Comparison of ENCODE assay signal across 13 cellular contexts in the genomic region with DNA sequence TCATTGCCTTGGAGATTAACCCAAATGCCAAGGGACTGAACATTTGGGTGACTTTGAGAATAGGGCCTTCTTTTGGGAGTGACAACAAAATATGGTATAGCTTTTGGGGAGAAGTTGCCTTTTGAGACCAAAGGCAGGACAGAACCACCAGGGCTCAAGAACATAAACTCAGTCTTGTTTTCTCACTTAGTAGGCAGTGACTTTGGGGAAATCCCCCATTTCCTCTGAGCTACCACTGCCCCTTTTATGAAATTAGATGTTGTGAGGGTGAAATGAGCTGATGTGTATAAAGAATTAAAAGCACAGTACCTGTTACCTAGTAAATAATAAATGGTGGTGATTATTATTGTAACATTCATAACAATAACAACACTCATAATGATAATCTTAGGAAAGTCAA. TPM values are rescaled to one million over a fixed set of nuclear protein-coding genes. Genes with fewer than 3 reads are reported as not detected.
DNase-seq lines count a peak whose midpoint lies in the region; ATAC-seq and TF ChIP-seq lines count a peak whose summit lies in the region.
"Had no signal": no experiment of that assay in that cellular context is flagged by ENCODE, and none has a peak within 500 bp of the region (broad histone marks: within the 10 kb centered on the region; RNA-seq: fewer than 3 reads in every experiment).

No MANE protein-coding gene starts in this region.

- POLR2A ChIA-PET in CD4-positive, alpha-beta T cell (lab: Charles Lee): interaction anchor here (1.0 kb wide), 2 partner anchors 18 to 139 kb away, joined by 3 to 5 read pairs; no protein-coding TSS in a partner anchor

- no peak overlapping the region for H2AFZ ChIP-seq in neural progenitor cell (replicated peaks)

- peaks cover 22% of the 10 kb centered on the region for H3K36me3 Mint-ChIP-seq in CD4-positive, alpha-beta T cell (ENCODE audit: low read depth)
- peaks cover 13% of the 10 kb centered on the region for H3K36me3 Mint-ChIP-seq in neural progenitor cell

- in situ Hi-C loops in GM13976 (cut with MboI; ENCODE audit: low sequenced_read_pairs, unreplicated experiment): no loop called here

- H3K4me3 Mint-ChIP-seq in CD4-positive, alpha-beta T cell: no peak overlapping the region
- H3K4me3 Mint-ChIP-seq in neural progenitor cell: no peak overlapping the region

- H3K4me1 Mint-ChIP-seq in CD4-positive, alpha-beta T cell (ENCODE audit: low read depth): peaks cover 36% of the 10 kb centered on the region
- peaks cover 7% of the 10 kb centered on the region for H3K4me1 Mint-ChIP-seq in neural progenitor cell

- H3K27ac ChIP-seq in CD4-positive, alpha-beta T cell (ENCODE audit: low read depth, low read length): no peak overlapping the region
- no peak overlapping the region for H3K27ac ChIP-seq in neural progenitor cell
- H3K27ac ChIP-seq: RWPE1, thyroid gland had no signal

- peaks cover 1% of the 10 kb centered on the region for H3F3A ChIP-seq in neural progenitor cell (ENCODE audit: low read depth)

- no peaks in the 10 kb centered on the region for H3K9me3 ChIP-seq in CD4-positive, alpha-beta T cell (ENCODE audit: control insufficient read depth, low read length)
- H3K9me3 ChIP-seq in neural progenitor cell (ENCODE audit: low read depth): no peaks in the 10 kb centered on the region
- H3K9me3 ChIP-seq: BE2C, thyroid gland had no signal

- ATAC-seq in CD4-positive, alpha-beta T cell (ENCODE audit: poor library complexity): peak; percentile 43
- ATAC-seq in GM18873 (IDR thresholded peaks at IDR 0.05; ENCODE audit: low FRiP score, unreplicated experiment): peak; percentile 44
- peak; percentile 51 for ATAC-seq in HG02840 (IDR thresholded peaks at IDR 0.05; ENCODE audit: low FRiP score, unreplicated experiment)
- ATAC-seq in HG03575 (IDR thresholded peaks at IDR 0.05; ENCODE audit: extremely low read depth, insufficient number of reproducible peaks, low FRiP score, unreplicated experiment): peak; percentile 27

- TF ChIP-seq CTCF in CD4-positive, alpha-beta T cell (IDR thresholded peaks at IDR 0.05): no peak
- TF ChIP-seq CTCF in GM13976 (IDR thresholded peaks at IDR 0.05; ENCODE audit: borderline replicate concordance, control extremely low read depth, extremely low read depth, insufficient read depth, missing control alignments) (no peak), neural progenitor cell (IDR thresholded peaks at IDR 0.05) (no peak)

- H3K79me2 ChIP-seq in neural progenitor cell (ENCODE audit: low read depth): peaks cover 45% of the 10 kb centered on the region

- CTCF ChIA-PET in CD4-positive, alpha-beta T cell (lab: Charles Lee): no interaction called here

- H4K20me1 ChIP-seq in neural progenitor cell (ENCODE audit: low read depth): peaks cover 9% of the 10 kb centered on the region

- H3K4me3 ChIP-seq in neural progenitor cell: no peak overlapping the region
- H3K4me3 ChIP-seq: thyroid gland had no signal

- no peak overlapping the region for H3K9ac ChIP-seq in neural progenitor cell

- H3K4me1 ChIP-seq in neural progenitor cell: peaks cover 21% of the 10 kb centered on the region

- no peaks in the 10 kb centered on the region for H3K36me3 ChIP-seq in neural progenitor cell
- H3K36me3 ChIP-seq: BE2C, thyroid gland had no signal

- no peak overlapping the region for H3K27ac Mint-ChIP-seq in CD4-positive, alpha-beta T cell
- H3K27ac Mint-ChIP-seq in neural progenitor cell: no peak overlapping the region

- H3K27me3 Mint-ChIP-seq in CD4-positive, alpha-beta T cell: no peaks in the 10 kb centered on the region
- H3K27me3 Mint-ChIP-seq in neural progenitor cell (ENCODE audit: insufficient read depth, low read depth): no peaks in the 10 kb centered on the region

- no peak for DNase-seq in CD4-positive, alpha-beta T cell
- DNase-seq in SHP77 treated with DMSO at 0.1 percent for 48 hours (lab: John Stamatoyannopoulos, UW): no peak
- no peak for DNase-seq in GM13976 (ENCODE audit: low spot score)
- no peak for DNase-seq in neural progenitor cell (ENCODE audit: low spot score)
- DNase-seq in SKM-1 treated with dmso at 0.1 percent for 144 hours (lab: John Stamatoyannopoulos, UW; ENCODE audit: unreplicated experiment): no peak
- DNase-seq: BE2C, hypothalamus, NCI-H446, thyroid gland had no signal

- no peaks in the 10 kb centered on the region for H3K9me3 Mint-ChIP-seq in CD4-positive, alpha-beta T cell
- H3K9me3 Mint-ChIP-seq in neural progenitor cell: peaks cover 4% of the 10 kb centered on the region

- H3K27me3 ChIP-seq in CD4-positive, alpha-beta T cell (ENCODE audit: control insufficient read depth, insufficient read depth, low read length): no peaks in the 10 kb centered on the region
- H3K27me3 ChIP-seq in neural progenitor cell: no peaks in the 10 kb centered on the region
- H3K27me3 ChIP-seq: BE2C, thyroid gland had no signal

- no peak overlapping the region for H3K4me2 ChIP-seq in neural progenitor cell

- intact Hi-C loops in CD4-positive, alpha-beta T cell (cut with DNase I, micrococcal nuclease): no loop called here

RNA-seq across cellular contexts. Expression of gene GPD2, which starts 36.5 kb away (rescaled TPM):
- 1 to 10 TPM; 6.2 to 6.7 TPM for total RNA-seq in CD4-positive, alpha-beta T cell
- total RNA-seq in neural progenitor cell (ENCODE audit: low replicate concordance): 67.2 and 176 TPM in 2 replicates
